ENCODE assay signal across 1 cellular context in the genomic region with DNA sequence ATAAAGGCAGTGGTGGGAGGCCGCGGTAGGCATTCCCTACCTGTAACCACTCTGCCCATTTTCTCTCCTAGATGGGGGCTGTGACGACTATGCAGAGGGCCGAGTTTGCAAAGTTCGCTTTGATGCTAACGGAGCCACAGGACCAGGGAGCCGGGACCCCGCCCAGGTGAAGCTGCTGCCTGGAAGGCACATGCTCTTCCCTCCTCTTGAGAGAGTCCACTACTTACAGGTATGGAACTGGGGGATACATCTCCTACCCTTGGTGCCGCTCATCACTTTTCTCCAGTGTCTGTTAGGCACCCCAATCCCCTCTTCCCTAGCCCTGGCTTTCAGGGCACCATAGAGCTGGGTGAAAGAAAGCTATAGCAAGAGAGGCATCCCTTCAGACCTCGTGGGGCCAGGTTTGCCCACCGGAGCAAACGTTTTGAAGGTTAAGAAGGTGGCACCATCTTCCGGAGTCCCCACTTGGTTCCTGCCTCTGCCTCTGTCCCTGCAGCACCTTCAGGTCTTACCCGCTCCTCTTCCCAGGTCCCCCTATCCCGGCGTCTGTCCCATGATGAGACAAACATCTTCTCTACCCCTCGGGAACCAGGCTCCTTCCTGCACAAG.
TF ChIP-seq lines count a peak whose summit lies in the region.

No MANE protein-coding gene starts in this region.

TF ChIP-seq in GM23338, 12 proteins besides CTCF, POLR2A, EP300 and RAD21 (continued from another document):
- TF ChIP-seq, protein P1, sequence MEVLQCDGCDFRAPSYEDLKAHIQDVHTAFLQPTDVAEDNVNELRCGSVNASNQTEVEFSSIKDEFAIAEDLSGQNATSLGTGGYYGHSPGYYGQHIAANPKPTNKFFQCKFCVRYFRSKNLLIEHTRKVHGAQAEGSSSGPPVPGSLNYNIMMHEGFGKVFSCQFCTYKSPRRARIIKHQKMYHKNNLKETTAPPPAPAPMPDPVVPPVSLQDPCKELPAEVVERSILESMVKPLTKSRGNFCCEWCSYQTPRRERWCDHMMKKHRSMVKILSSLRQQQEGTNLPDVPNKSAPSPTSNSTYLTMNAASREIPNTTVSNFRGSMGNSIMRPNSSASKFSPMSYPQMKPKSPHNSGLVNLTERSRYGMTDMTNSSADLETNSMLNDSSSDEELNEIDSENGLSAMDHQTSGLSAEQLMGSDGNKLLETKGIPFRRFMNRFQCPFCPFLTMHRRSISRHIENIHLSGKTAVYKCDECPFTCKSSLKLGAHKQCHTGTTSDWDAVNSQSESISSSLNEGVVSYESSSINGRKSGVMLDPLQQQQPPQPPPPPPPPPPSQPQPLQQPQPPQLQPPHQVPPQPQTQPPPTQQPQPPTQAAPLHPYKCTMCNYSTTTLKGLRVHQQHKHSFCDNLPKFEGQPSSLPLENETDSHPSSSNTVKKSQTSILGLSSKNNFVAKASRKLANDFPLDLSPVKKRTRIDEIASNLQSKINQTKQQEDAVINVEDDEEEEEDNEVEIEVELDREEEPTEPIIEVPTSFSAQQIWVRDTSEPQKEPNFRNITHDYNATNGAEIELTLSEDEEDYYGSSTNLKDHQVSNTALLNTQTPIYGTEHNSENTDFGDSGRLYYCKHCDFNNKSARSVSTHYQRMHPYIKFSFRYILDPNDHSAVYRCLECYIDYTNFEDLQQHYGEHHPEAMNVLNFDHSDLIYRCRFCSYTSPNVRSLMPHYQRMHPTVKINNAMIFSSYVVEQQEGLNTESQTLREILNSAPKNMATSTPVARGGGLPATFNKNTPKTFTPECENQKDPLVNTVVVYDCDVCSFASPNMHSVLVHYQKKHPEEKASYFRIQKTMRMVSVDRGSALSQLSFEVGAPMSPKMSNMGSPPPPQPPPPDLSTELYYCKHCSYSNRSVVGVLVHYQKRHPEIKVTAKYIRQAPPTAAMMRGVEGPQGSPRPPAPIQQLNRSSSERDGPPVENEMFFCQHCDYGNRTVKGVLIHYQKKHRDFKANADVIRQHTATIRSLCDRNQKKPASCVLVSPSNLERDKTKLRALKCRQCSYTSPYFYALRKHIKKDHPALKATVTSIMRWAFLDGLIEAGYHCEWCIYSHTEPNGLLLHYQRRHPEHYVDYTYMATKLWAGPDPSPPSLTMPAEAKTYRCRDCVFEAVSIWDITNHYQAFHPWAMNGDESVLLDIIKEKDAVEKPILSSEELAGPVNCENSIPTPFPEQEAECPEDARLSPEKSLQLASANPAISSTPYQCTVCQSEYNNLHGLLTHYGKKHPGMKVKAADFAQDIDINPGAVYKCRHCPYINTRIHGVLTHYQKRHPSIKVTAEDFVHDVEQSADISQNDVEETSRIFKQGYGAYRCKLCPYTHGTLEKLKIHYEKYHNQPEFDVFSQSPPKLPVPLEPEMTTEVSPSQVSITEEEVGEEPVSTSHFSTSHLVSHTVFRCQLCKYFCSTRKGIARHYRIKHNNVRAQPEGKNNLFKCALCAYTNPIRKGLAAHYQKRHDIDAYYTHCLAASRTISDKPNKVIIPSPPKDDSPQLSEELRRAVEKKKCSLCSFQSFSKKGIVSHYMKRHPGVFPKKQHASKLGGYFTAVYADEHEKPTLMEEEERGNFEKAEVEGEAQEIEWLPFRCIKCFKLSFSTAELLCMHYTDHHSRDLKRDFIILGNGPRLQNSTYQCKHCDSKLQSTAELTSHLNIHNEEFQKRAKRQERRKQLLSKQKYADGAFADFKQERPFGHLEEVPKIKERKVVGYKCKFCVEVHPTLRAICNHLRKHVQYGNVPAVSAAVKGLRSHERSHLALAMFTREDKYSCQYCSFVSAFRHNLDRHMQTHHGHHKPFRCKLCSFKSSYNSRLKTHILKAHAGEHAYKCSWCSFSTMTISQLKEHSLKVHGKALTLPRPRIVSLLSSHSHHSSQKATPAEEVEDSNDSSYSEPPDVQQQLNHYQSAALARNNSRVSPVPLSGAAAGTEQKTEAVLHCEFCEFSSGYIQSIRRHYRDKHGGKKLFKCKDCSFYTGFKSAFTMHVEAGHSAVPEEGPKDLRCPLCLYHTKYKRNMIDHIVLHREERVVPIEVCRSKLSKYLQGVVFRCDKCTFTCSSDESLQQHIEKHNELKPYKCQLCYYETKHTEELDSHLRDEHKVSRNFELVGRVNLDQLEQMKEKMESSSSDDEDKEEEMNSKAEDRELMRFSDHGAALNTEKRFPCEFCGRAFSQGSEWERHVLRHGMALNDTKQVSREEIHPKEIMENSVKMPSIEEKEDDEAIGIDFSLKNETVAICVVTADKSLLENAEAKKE (CRISPR knock-in tag; IDR thresholded peaks at IDR 0.05) = no peak
- TF ChIP-seq, protein P2, sequence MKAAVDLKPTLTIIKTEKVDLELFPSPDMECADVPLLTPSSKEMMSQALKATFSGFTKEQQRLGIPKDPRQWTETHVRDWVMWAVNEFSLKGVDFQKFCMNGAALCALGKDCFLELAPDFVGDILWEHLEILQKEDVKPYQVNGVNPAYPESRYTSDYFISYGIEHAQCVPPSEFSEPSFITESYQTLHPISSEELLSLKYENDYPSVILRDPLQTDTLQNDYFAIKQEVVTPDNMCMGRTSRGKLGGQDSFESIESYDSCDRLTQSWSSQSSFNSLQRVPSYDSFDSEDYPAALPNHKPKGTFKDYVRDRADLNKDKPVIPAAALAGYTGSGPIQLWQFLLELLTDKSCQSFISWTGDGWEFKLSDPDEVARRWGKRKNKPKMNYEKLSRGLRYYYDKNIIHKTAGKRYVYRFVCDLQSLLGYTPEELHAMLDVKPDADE (IDR thresholded peaks at IDR 0.05) = no peak
- TF ChIP-seq JUNB (IDR thresholded peaks at IDR 0.05; ENCODE audit: unreplicated experiment) (no peak), POLR2AphosphoS5 (IDR thresholded peaks at IDR 0.05; ENCODE audit: low read depth) (no peak), EZH2phosphoT487 (IDR thresholded peaks at IDR 0.05; ENCODE audit: unreplicated experiment) (no peak), STAT1 (IDR thresholded peaks at IDR 0.05; ENCODE audit: unreplicated experiment) (no peak)
- TF ChIP-seq, protein P3, sequence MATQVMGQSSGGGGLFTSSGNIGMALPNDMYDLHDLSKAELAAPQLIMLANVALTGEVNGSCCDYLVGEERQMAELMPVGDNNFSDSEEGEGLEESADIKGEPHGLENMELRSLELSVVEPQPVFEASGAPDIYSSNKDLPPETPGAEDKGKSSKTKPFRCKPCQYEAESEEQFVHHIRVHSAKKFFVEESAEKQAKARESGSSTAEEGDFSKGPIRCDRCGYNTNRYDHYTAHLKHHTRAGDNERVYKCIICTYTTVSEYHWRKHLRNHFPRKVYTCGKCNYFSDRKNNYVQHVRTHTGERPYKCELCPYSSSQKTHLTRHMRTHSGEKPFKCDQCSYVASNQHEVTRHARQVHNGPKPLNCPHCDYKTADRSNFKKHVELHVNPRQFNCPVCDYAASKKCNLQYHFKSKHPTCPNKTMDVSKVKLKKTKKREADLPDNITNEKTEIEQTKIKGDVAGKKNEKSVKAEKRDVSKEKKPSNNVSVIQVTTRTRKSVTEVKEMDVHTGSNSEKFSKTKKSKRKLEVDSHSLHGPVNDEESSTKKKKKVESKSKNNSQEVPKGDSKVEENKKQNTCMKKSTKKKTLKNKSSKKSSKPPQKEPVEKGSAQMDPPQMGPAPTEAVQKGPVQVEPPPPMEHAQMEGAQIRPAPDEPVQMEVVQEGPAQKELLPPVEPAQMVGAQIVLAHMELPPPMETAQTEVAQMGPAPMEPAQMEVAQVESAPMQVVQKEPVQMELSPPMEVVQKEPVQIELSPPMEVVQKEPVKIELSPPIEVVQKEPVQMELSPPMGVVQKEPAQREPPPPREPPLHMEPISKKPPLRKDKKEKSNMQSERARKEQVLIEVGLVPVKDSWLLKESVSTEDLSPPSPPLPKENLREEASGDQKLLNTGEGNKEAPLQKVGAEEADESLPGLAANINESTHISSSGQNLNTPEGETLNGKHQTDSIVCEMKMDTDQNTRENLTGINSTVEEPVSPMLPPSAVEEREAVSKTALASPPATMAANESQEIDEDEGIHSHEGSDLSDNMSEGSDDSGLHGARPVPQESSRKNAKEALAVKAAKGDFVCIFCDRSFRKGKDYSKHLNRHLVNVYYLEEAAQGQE (IDR thresholded peaks at IDR 0.05; ENCODE audit: unreplicated experiment) = no peak
